Comparison of ENCODE assay signal across 8 cellular contexts in the genomic region with DNA sequence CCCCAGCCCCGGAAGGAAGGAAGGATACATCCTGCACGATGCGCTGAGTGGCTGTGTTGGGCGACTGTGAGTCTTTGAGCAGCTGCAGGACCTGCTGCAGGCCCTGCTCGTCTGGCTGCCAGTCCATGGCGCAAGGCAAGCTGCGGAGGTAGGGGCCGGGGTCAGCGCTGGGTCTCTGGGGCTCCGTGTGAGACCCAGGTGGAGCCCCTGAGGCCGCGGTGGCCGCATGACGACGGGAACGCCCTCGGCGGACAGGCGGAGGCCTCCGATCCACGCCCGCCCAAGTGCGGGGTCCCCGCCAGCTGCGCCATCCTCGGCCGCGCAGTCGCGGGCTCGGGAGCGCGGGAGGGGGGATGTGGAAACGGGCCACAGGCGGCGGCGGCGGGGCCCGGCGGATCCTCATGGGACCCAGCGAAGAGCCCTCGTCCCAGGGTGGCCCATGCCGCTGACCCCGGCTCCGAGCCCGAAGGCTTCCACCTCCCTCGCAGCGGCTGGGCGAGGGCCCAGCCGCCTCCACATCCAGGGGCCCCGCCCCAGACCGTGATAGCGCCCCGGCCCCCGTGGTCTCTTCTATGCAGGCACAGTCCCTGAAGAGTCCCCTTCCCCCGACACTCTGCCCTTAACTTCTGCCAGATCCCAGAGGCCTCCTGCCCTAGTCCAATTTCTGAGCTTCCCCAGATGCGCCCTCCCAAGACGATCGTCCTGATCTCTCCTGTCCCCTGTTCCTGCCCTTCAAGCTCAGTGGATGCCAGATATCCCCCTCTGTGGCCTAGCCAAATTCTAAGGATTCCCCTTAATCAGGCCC. TPM values are rescaled to one million over a fixed set of nuclear protein-coding genes. Genes with fewer than 3 reads are reported as not detected.
DNase-seq lines count a peak whose midpoint lies in the region; ATAC-seq and TF ChIP-seq lines count a peak whose summit lies in the region.

No MANE protein-coding gene starts in this region.

- H3K27me3 ChIP-seq in CD8-positive, alpha-beta T cell (ENCODE audit: insufficient read depth, low read length) = no peaks in the 10 kb centered on the region
- H3K27me3 ChIP-seq in OCI-LY3 (ENCODE audit: low read depth, low read length) (no peaks in the 10 kb centered on the region), upper lobe of right lung (no peaks in the 10 kb centered on the region)

- H3K79me2 ChIP-seq in OCI-LY3 (ENCODE audit: low read length) = peaks cover 81% of the 10 kb centered on the region

- H3K9me3 Mint-ChIP-seq in CD8-positive, alpha-beta T cell = no peaks in the 10 kb centered on the region
- H3K9me3 Mint-ChIP-seq in memory B cell = no peaks in the 10 kb centered on the region

- peaks cover 40% of the 10 kb centered on the region for H3K4me1 Mint-ChIP-seq in CD8-positive, alpha-beta T cell (ENCODE audit: low read depth)
- H3K4me1 Mint-ChIP-seq in memory B cell = peaks cover 40% of the 10 kb centered on the region

- H4K20me1 ChIP-seq in OCI-LY3 (ENCODE audit: insufficient read depth, low read length) = peaks cover 7% of the 10 kb centered on the region; the same call in 1 of the 2 replicates

- POLR2A ChIA-PET in CD8-positive, alpha-beta T cell (lab: Charles Lee) = interaction anchor here (0.5 to 1.7 kb wide), 8 partner anchors 9 to 1885 kb away, joined by 3 to 10 read pairs (median 3); partner anchors contain the start of genes DHPS, JUNB, RNASEH2A and TMED1

- H3K9me3 ChIP-seq in CD8-positive, alpha-beta T cell (ENCODE audit: low read length) = no peaks in the 10 kb centered on the region
- no peaks in the 10 kb centered on the region for H3K9me3 ChIP-seq in OCI-LY3 (ENCODE audit: insufficient read depth, low read length)
- no peaks in the 10 kb centered on the region for H3K9me3 ChIP-seq in upper lobe of right lung

- H3K36me3 Mint-ChIP-seq in CD8-positive, alpha-beta T cell = peaks cover 27% of the 10 kb centered on the region
- peaks cover 3% of the 10 kb centered on the region for H3K36me3 Mint-ChIP-seq in memory B cell

- H3K4me3 Mint-ChIP-seq in CD8-positive, alpha-beta T cell = peak overlapping the region; percentile 88
- H3K4me3 Mint-ChIP-seq in memory B cell = peak overlapping the region; percentile 94

- H3K27ac Mint-ChIP-seq in CD8-positive, alpha-beta T cell = peak overlapping the region; percentile 77
- H3K27ac Mint-ChIP-seq in memory B cell = peak overlapping the region; percentile 91

- no peak for TF ChIP-seq CTCF in CD8-positive, alpha-beta T cell (IDR thresholded peaks at IDR 0.05)
- TF ChIP-seq CTCF in OCI-LY3 (IDR thresholded peaks at IDR 0.05; ENCODE audit: low read depth, low read length) (no peak), coronary artery (IDR thresholded peaks at IDR 0.05) (no peak), upper lobe of right lung (IDR thresholded peaks at IDR 0.05) (no peak)

- peak overlapping the region; percentile 81 for H3K4me3 ChIP-seq in CD8-positive, alpha-beta T cell (ENCODE audit: low read depth, low read length)
- peak overlapping the region; percentile 92 for H3K4me3 ChIP-seq in OCI-LY3 (ENCODE audit: low read length)
- peak overlapping the region; percentile 91 for H3K4me3 ChIP-seq in coronary artery
- H3K4me3 ChIP-seq in upper lobe of right lung = peak overlapping the region; percentile 63

- DNase-seq in CD8-positive, alpha-beta T cell = peak in 2 of 7 experiments; percentile 20 to 52
- DNase-seq in coronary artery (ENCODE audit: low spot score) (no peak), memory B cell (ENCODE audit: low spot score in 2 of 2) (no peak), upper lobe of right lung (no peak), H4 (ENCODE audit: low spot score) (no peak)

- no peak overlapping the region for H2AFZ ChIP-seq in OCI-LY3 (ENCODE audit: low read depth, low read length)

- peak overlapping the region; percentile 55 for H3K27ac ChIP-seq in CD8-positive, alpha-beta T cell (ENCODE audit: low read depth, low read length)
- peak overlapping the region; percentile 69 for H3K27ac ChIP-seq in OCI-LY3 (ENCODE audit: low read length)
- H3K27ac ChIP-seq in coronary artery = peak overlapping the region; percentile 95 to 98
- peak overlapping the region; percentile 88 for H3K27ac ChIP-seq in upper lobe of right lung

- H3K9ac ChIP-seq in OCI-LY3 (ENCODE audit: low read length) = peak overlapping the region; percentile 97

- H3K4me2 ChIP-seq in OCI-LY3 (ENCODE audit: low read length) = peak overlapping the region; percentile 94

- intact Hi-C loops in CD8-positive, alpha-beta T cell (cut with DNase I, micrococcal nuclease) = loop anchor here in 1 of 2 experiments (5.0 kb wide), 2 partner anchors 169 to 559 kb away; partner anchors contain the start of genes ZNF136 and ZNF564
- intact Hi-C loops in upper lobe of right lung (cut with DNase I) = no loop called here

- peaks cover 28% of the 10 kb centered on the region for H3K4me1 ChIP-seq in CD8-positive, alpha-beta T cell (ENCODE audit: insufficient read depth, low read length)
- H3K4me1 ChIP-seq in OCI-LY3 (ENCODE audit: low read length) = peaks cover 14% of the 10 kb centered on the region
- H3K4me1 ChIP-seq in upper lobe of right lung = peaks cover 33% of the 10 kb centered on the region

- peaks cover 4% of the 10 kb centered on the region for H3K36me3 ChIP-seq in CD8-positive, alpha-beta T cell (ENCODE audit: insufficient read depth, low read length)
- H3K36me3 ChIP-seq in OCI-LY3 (replicated peaks; ENCODE audit: low read depth, low read length) (peaks cover 29% of the 10 kb centered on the region), upper lobe of right lung (peaks cover 19% of the 10 kb centered on the region)

- H3K27me3 Mint-ChIP-seq in CD8-positive, alpha-beta T cell (ENCODE audit: low read depth) = no peaks in the 10 kb centered on the region
- H3K27me3 Mint-ChIP-seq in memory B cell = no peaks in the 10 kb centered on the region

- CTCF ChIA-PET in CD8-positive, alpha-beta T cell (lab: Charles Lee) = interaction anchor here (1.1 to 3.9 kb wide), 7 partner anchors 13 to 165 kb away, joined by 3 to 17 read pairs (median 5); partner anchors contain the start of gene TRIR

- no peak for ATAC-seq in CD8-positive, alpha-beta T cell
- ATAC-seq in memory B cell (ENCODE audit: low read depth) = no peak
- ATAC-seq in upper lobe of right lung = peak; percentile 1
- no peak for ATAC-seq in GM19324 (IDR thresholded peaks at IDR 0.05; ENCODE audit: low FRiP score, unreplicated experiment)
- no peak for ATAC-seq in GM21423 (IDR thresholded peaks at IDR 0.05; ENCODE audit: unreplicated experiment)

RNA-seq across cellular contexts. Expression of gene TNPO2, which starts 2.7 kb away (rescaled TPM):
- total RNA-seq in CD8-positive, alpha-beta T cell = 10 to 100 TPM; 39.4 to 39.6 TPM
- total RNA-seq in upper lobe of right lung = 49.0 TPM
- total RNA-seq in H4 (2014; rRNA removed; shearing (Covaris generic)) = 30.1 and 33.0 TPM in 2 replicates

RNA-seq across cellular contexts. Expression of gene TRIR, which starts 13.4 kb away (rescaled TPM):
- 100 to 1,000 TPM; 197 to 213 TPM for total RNA-seq in CD8-positive, alpha-beta T cell
- 144 TPM for total RNA-seq in upper lobe of right lung
- 238 and 271 TPM in 2 replicates for total RNA-seq in H4 (2014; rRNA removed; shearing (Covaris generic))

RNA-seq across cellular contexts. Expression of gene GET3, which starts 16.2 kb away (rescaled TPM):
- 10 to 100 TPM; 17.6 to 19.8 TPM for total RNA-seq in CD8-positive, alpha-beta T cell
- 55.2 TPM for total RNA-seq in upper lobe of right lung
- 85.4 and 94.4 TPM in 2 replicates for total RNA-seq in H4 (2014; rRNA removed; shearing (Covaris generic))

RNA-seq across cellular contexts. Expression of gene FBXW9, which starts 24.6 kb away (rescaled TPM):
- 1 to 10 TPM; 2.3 to 2.8 TPM for total RNA-seq in CD8-positive, alpha-beta T cell
- total RNA-seq in upper lobe of right lung = 4.3 TPM
- total RNA-seq in H4 (2014; rRNA removed; shearing (Covaris generic)) = 6.4 and 12.7 TPM in 2 replicates

RNA-seq across cellular contexts. Expression of gene BEST2, which starts 30.5 kb away (rescaled TPM):
- not detected for total RNA-seq in CD8-positive, alpha-beta T cell
- not detected for total RNA-seq in upper lobe of right lung
- 0.06 TPM in 1 of 2 replicates, not detected in the other for total RNA-seq in H4 (2014; rRNA removed; shearing (Covaris generic))
